ENCODE assay signal across 18 cellular contexts in the genomic region with DNA sequence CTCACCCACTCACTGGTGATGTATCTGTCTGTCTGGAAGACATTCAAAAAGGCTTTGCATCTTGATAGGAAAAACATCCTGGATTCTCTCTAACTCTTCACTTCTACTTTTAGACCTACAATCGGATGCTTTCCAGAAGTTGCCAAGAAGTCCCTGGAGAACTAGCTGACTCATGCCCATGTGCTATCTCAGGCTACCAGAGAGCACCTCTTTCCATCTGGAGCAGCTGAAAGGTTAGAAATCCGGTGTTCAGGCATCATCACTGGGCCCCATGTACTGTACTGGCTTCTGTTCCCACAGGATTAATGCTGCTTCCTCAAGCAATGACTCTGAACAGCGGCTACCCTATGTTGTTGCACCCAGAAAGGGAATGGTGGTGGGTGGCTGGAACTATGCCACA.
DNase-seq lines count a peak whose midpoint lies in the region; ATAC-seq and TF ChIP-seq lines count a peak whose summit lies in the region.
"Had no signal": no experiment of that assay in that cellular context is flagged by ENCODE, and none has a peak within 500 bp of the region (broad histone marks: within the 10 kb centered on the region; RNA-seq: fewer than 3 reads in every experiment).

No MANE protein-coding gene starts in this region.

- H3K36me3 ChIP-seq in DND-41 (ENCODE audit: insufficient read depth, low read length) (peaks cover 13% of the 10 kb centered on the region), KOPT-K1 (ENCODE audit: insufficient read depth, low read length) (peaks cover 18% of the 10 kb centered on the region), gastrocnemius medialis (peaks cover 0 to 9% of the 10 kb centered on the region in 2 donors)

- H3K27me3 ChIP-seq in DND-41 (ENCODE audit: insufficient read depth, low read length, poor library complexity) = no peaks in the 10 kb centered on the region
- no peaks in the 10 kb centered on the region for H3K27me3 ChIP-seq in gastrocnemius medialis
- H3K27me3 ChIP-seq: esophagus muscularis mucosa, Peyer's patch, suprapubic skin had no signal

- H3K9me3 ChIP-seq in DND-41 (ENCODE audit: insufficient read depth, low read length, severe bottlenecking) (no peaks in the 10 kb centered on the region), KOPT-K1 (ENCODE audit: insufficient read depth, low read length, poor library complexity, severe bottlenecking) (peaks cover 10% of the 10 kb centered on the region), gastrocnemius medialis (no peaks in the 10 kb centered on the region)
- H3K9me3 ChIP-seq: esophagus muscularis mucosa, Peyer's patch, suprapubic skin had no signal

- TF ChIP-seq CTCF in DND-41 (IDR thresholded peaks at IDR 0.05; ENCODE audit: borderline replicate concordance, extremely low read depth, low read length, poor library complexity, severe bottlenecking) (no peak), fibroblast of mammary gland (conservative IDR thresholded peaks at IDR 0.05; ENCODE audit: control insufficient read depth, insufficient read depth, low read depth, low read length) (no peak), gastrocnemius medialis (IDR thresholded peaks at IDR 0.05 in 4 of 5, conservative IDR thresholded peaks at IDR 0.05 in 1 of 5) (no peak)

- ATAC-seq in DND-41 (ENCODE audit: insufficient read depth, low read depth) = no peak
- ATAC-seq in gastrocnemius medialis = peak; percentile 60 to 79
- ATAC-seq in GM19463 (IDR thresholded peaks at IDR 0.05; ENCODE audit: unreplicated experiment) = no peak
- no peak for ATAC-seq in GM18861 (IDR thresholded peaks at IDR 0.05; ENCODE audit: unreplicated experiment)
- ATAC-seq: CD8-positive, alpha-beta T cell; GM12878 had no signal

- H2AFZ ChIP-seq in DND-41 (ENCODE audit: low read depth, low read length) = no peak overlapping the region

- peaks cover 46% of the 10 kb centered on the region for H3K4me1 ChIP-seq in DND-41 (ENCODE audit: insufficient read depth, low read length)
- no peaks in the 10 kb centered on the region for H3K4me1 ChIP-seq in gastrocnemius medialis
- H3K4me1 ChIP-seq: esophagus muscularis mucosa, Peyer's patch, suprapubic skin had no signal

- DNase-seq in DND-41 = no peak
- DNase-seq in fibroblast of mammary gland (ENCODE audit: low read depth) = peak; percentile 93
- DNase-seq in gastrocnemius medialis = peak in 1 of 2 donors; percentile 18
- DNase-seq in NCI-H446 treated with DMSO at 0.1 percent for 48 hours (lab: John Stamatoyannopoulos, UW) = no peak
- DNase-seq: activated CD4-positive, alpha-beta memory T cell treated with anti-CD3 and anti-CD28 coated beads, Interleukin-2, amount 10 ng/mL, durations not matched to agents 7 days and 5 days; CD8-positive, alpha-beta T cell; H7; MV-4-11; naive B cell; NCI-H2081; NCI-H748 treated with DMSO at 0.1 percent for 48 hours; Peyer's patch had no signal

- TF ChIP-seq POLR2A in gastrocnemius medialis (IDR thresholded peaks at IDR 0.05) = no peak

- in situ Hi-C loops in gastrocnemius medialis (cut with MboI; ENCODE audit: low sequenced_read_pairs in 4 of 4) = no loop called here

- H3K79me2 ChIP-seq in DND-41 (ENCODE audit: insufficient read depth, low read length) = no peaks in the 10 kb centered on the region

- H3K9ac ChIP-seq in DND-41 (ENCODE audit: low read depth, low read length) = no peak overlapping the region

- intact Hi-C loops in gastrocnemius medialis (cut with DNase I; ENCODE audit: low total_unique reads) = no loop called here

- H3K27ac ChIP-seq in DND-41 (ENCODE audit: low read length) (peak overlapping the region; percentile 77), KOPT-K1 (ENCODE audit: low read depth, low read length, poor library complexity, severe bottlenecking) (peak overlapping the region; percentile 74), gastrocnemius medialis (no peak overlapping the region)
- H3K27ac ChIP-seq: esophagus muscularis mucosa, Peyer's patch, suprapubic skin had no signal

- H4K20me1 ChIP-seq in DND-41 (ENCODE audit: insufficient read depth, low read length) = no peaks in the 10 kb centered on the region

- no peak overlapping the region for H3K4me3 ChIP-seq in DND-41 (ENCODE audit: low read depth in 1 of 2, low read length in 2 of 2)
- no peak overlapping the region for H3K4me3 ChIP-seq in fibroblast of mammary gland (ENCODE audit: control insufficient read depth, low read depth, low read length)
- no peak overlapping the region for H3K4me3 ChIP-seq in gastrocnemius medialis
- H3K4me3 ChIP-seq: esophagus muscularis mucosa, GM12878, Peyer's patch, suprapubic skin had no signal

- peak overlapping the region; percentile 54; the same call in 1 of the 2 replicates for H3K4me2 ChIP-seq in DND-41 (ENCODE audit: insufficient read depth, low read length)

Comparison
In these comparisons a context has a peak if more than half of its experiments do, and no peak if none do; other contexts are left out.
1. ATAC-seq: peak in gastrocnemius medialis (2 of 2); none in DND-41 (single experiment), GM19463 (single experiment) and GM18861 (single experiment).
2. H3K27ac ChIP-seq: peak in DND-41 (single experiment) and KOPT-K1 (single experiment); none in gastrocnemius medialis (0 of 4).